16 cellular contexts compared by ENCODE assay signal in genomic region chr14:60590907-60591510, GRCh38. TPM values are rescaled to one million over a fixed set of nuclear protein-coding genes. Genes with fewer than 3 reads are reported as not detected.
A peak's percentile ranks its signal among the peaks of the same experiment; 100 is the strongest.
DNase-seq lines count a peak whose midpoint lies in the region; ATAC-seq and TF ChIP-seq lines count a peak whose summit lies in the region.
"Had no signal": no experiment of that assay in that cellular context is flagged by ENCODE, and none has a peak within 500 bp of the region (broad histone marks: within the 10 kb centered on the region; RNA-seq: fewer than 3 reads in every experiment).

No MANE protein-coding gene starts in this region.

- H3K79me2 ChIP-seq in parathyroid adenoma (no peaks in the 10 kb centered on the region), smooth muscle cell (ENCODE audit: low read depth) (no peaks in the 10 kb centered on the region)

- no peak overlapping the region for H3K9ac ChIP-seq in parathyroid adenoma
- no peak overlapping the region for H3K9ac ChIP-seq in smooth muscle cell (ENCODE audit: low read depth)

- 42% methylated on average over 1 of the region's 1 CpG for WGBS in smooth muscle cell (ENCODE audit: low lambda C conversion rate)

- no peak for TF ChIP-seq CTCF in chondrocyte (IDR thresholded peaks at IDR 0.05)
- no peak for TF ChIP-seq CTCF in parathyroid adenoma (IDR thresholded peaks at IDR 0.05)
- TF ChIP-seq CTCF in smooth muscle cell (IDR thresholded peaks at IDR 0.05; ENCODE audit: borderline replicate concordance, insufficient read depth, poor library complexity, severe bottlenecking): no peak

- H4K20me1 ChIP-seq in smooth muscle cell (ENCODE audit: low read depth): no peaks in the 10 kb centered on the region

- peak overlapping the region; percentile 3 for H3K27ac ChIP-seq in parathyroid adenoma
- H3K27ac ChIP-seq in smooth muscle cell (ENCODE audit: low read depth): no peak overlapping the region
- H3K27ac ChIP-seq: A549, tibial nerve had no signal

- no peak overlapping the region for H3K4me2 ChIP-seq in parathyroid adenoma (ENCODE audit: low read length)
- H3K4me2 ChIP-seq in smooth muscle cell: no peak overlapping the region
- H3K4me2 ChIP-seq: A549 had no signal

- H3K4me1 ChIP-seq in parathyroid adenoma (no peaks in the 10 kb centered on the region), smooth muscle cell (ENCODE audit: low read depth) (no peaks in the 10 kb centered on the region)
- H3K4me1 ChIP-seq: A549 had no signal

- peak overlapping the region; percentile 82 for H3K27ac Mint-ChIP-seq in chondrocyte (ENCODE audit: unreplicated experiment)
- H3K27ac Mint-ChIP-seq: activated naive CD8-positive, alpha-beta T cell; memory B cell had no signal

- ATAC-seq in HG02763 (IDR thresholded peaks at IDR 0.05; ENCODE audit: unreplicated experiment): no peak
- ATAC-seq: A549, HepG2 had no signal

- no peak overlapping the region for H3K4me3 ChIP-seq in parathyroid adenoma (ENCODE audit: low read depth, low read length)
- no peak overlapping the region for H3K4me3 ChIP-seq in smooth muscle cell
- H3K4me3 ChIP-seq: A549, tibial nerve had no signal

- no peak overlapping the region for H3K4me3 Mint-ChIP-seq in chondrocyte (ENCODE audit: unreplicated experiment)
- H3K4me3 Mint-ChIP-seq: activated naive CD8-positive, alpha-beta T cell; memory B cell had no signal

- no peaks in the 10 kb centered on the region for H3F3A ChIP-seq in smooth muscle cell (ENCODE audit: low read depth)

- H3K27me3 ChIP-seq in parathyroid adenoma (ENCODE audit: control insufficient read depth, insufficient read depth, low read length) (no peaks in the 10 kb centered on the region), smooth muscle cell (ENCODE audit: low read depth) (peaks cover 2% of the 10 kb centered on the region)
- H3K27me3 ChIP-seq: tibial nerve had no signal

- H3K4me1 Mint-ChIP-seq in chondrocyte (ENCODE audit: low read depth): peaks cover 16% of the 10 kb centered on the region
- H3K4me1 Mint-ChIP-seq: memory B cell had no signal

- H3K27me3 Mint-ChIP-seq in chondrocyte (ENCODE audit: low read depth): no peaks in the 10 kb centered on the region

- no peaks in the 10 kb centered on the region for H3K36me3 Mint-ChIP-seq in chondrocyte (ENCODE audit: low read depth)
- H3K36me3 Mint-ChIP-seq: activated naive CD8-positive, alpha-beta T cell; memory B cell had no signal

- H3K9me3 Mint-ChIP-seq in chondrocyte (ENCODE audit: low read depth): no peaks in the 10 kb centered on the region
- H3K9me3 Mint-ChIP-seq: memory B cell had no signal

- DNase-seq in NCI-H82 (lab: John Stamatoyannopoulos, UW) (peak; percentile 14), NCI-H82 treated with DMSO at 0.1 percent for 48 hours (lab: John Stamatoyannopoulos, UW; ENCODE audit: unreplicated experiment) (no peak), NCI-H2029 (lab: John Stamatoyannopoulos, UW) (peak; percentile 32), chondrocyte (ENCODE audit: low spot score) (no peak), smooth muscle cell (lab: John Stamatoyannopoulos, UW; ENCODE audit: unreplicated experiment) (no peak), globus pallidus (ENCODE audit: low spot score) (no peak)
- DNase-seq: NCI-H146, NCI-H748 treated with DMSO at 0.1 percent for 48 hours, SIG-M5 had no signal

- H3K9me3 ChIP-seq in parathyroid adenoma (ENCODE audit: control insufficient read depth, low read length): no peaks in the 10 kb centered on the region
- no peaks in the 10 kb centered on the region for H3K9me3 ChIP-seq in smooth muscle cell (replicated peaks; ENCODE audit: low read depth)
- H3K9me3 ChIP-seq: A549, tibial nerve had no signal

- H3K36me3 ChIP-seq in parathyroid adenoma (ENCODE audit: control insufficient read depth, insufficient read depth, low read length): no peaks in the 10 kb centered on the region
- H3K36me3 ChIP-seq in smooth muscle cell (ENCODE audit: low read depth): no peaks in the 10 kb centered on the region
- H3K36me3 ChIP-seq: tibial nerve had no signal

- H2AFZ ChIP-seq in parathyroid adenoma: peak overlapping the region; percentile 34
- no peak overlapping the region for H2AFZ ChIP-seq in smooth muscle cell (ENCODE audit: low read depth)

RNA-seq across cellular contexts. Expression of gene SIX1, which starts 58.3 kb away (rescaled TPM):
- total RNA-seq in chondrocyte: 92.0 to 204 TPM (median 94.6 TPM) in 3 replicates
- total RNA-seq in smooth muscle cell: 0.54 TPM in 1 of 2 replicates, not detected in the other
- polyA plus RNA-seq in smooth muscle cell: not detected in 2 replicates

Comparison
In these comparisons a context has a peak if more than half of its experiments do, and no peak if none do; other contexts are left out.
1. DNase-seq: peak in NCI-H82 (single experiment) and NCI-H2029 (single experiment); none in NCI-H82 treated with DMSO at 0.1 percent for 48 hours (single experiment), chondrocyte (single experiment), smooth muscle cell (single experiment) and globus pallidus (single experiment).
2. RNA of gene SIX1, which starts 58.3 kb away (total RNA-seq): 92.0 to 204 TPM in chondrocyte; 0.54 TPM in smooth muscle cell; every median in the first group is over 10 times any median in the second.